28 cellular contexts compared by ENCODE assay signal in genomic region chr18:1229634-1230033, GRCh38.
"Had no signal": no experiment of that assay in that cellular context is flagged by ENCODE, and none has a peak within 500 bp of the region (broad histone marks: within the 10 kb centered on the region; RNA-seq: fewer than 3 reads in every experiment).

No MANE protein-coding gene starts in this region.

- H3K4me3 ChIP-seq: stomach, suprapubic skin, testis, thoracic aorta, thyroid gland, tibial artery, tibial nerve, transverse colon, upper lobe of left lung, upper lobe of right lung, uterus, vagina had no signal

- H3K4me3 Mint-ChIP-seq: stimulated activated effector memory CD8-positive, alpha-beta T cell treated with anti-CD3 and anti-CD28 coated beads, Interleukin-12 subunit alpha, Interleukin-12 subunit beta, amount 100 ng/mL, for 72 hours; stimulated activated memory B cell treated with anti-CD40 and anti-IgM and Interleukin-4, amounts not matched to agents 10 μg/mL and 1 μg/mL and 100 μg/mL, for 72 hours; stimulated activated naive B cell treated with anti-CD40 and anti-IgM and Interleukin-4, amounts not matched to agents 10 μg/mL and 1 μg/mL and 100 μg/mL, for 72 hours; stimulated activated naive CD8-positive, alpha-beta T cell treated with anti-CD3 and anti-CD28 coated beads, Interleukin-15, amount 100 ng/mL, for 72 hours; stimulated activated naive CD8-positive, alpha-beta T cell treated with anti-CD3 and anti-CD28 coated beads, Interleukin-15, Interleukin-2, amounts not matched to agents 100 ng/mL and 50 ng/mL, for 24 hours; type B pancreatic cell had no signal

- DNase-seq: stimulated activated CD4-positive, alpha-beta T cell treated with anti-CD3 and anti-CD28 coated beads, Interleukin-2, amount 100 ng/mL, for 48 hours; stimulated activated CD4-positive, alpha-beta T cell treated with anti-CD3 and anti-CD28 coated beads, Interleukin-4, amount 100 ng/mL, for 1 hour; stimulated activated CD4-positive, alpha-beta T cell treated with anti-CD3 and anti-CD28 coated beads, Interleukin-4, amount 100 ng/mL, for 24 hours; stimulated activated CD4-positive, alpha-beta T cell treated with anti-CD3 and anti-CD28 coated beads, Interleukin-4, amount 100 ng/mL, for 4 hours; stimulated activated CD8-positive, alpha-beta memory T cell treated with anti-CD3 and anti-CD28 coated beads, Interleukin-4, amount 100 ng/mL, for 48 hours; stimulated activated naive B cell treated with anti-CD40 and anti-IgM and Interleukin-4, amounts not matched to agents 10 μg/mL and 1 μg/mL and 100 μg/mL, for 72 hours; stimulated activated naive CD4-positive, alpha-beta T cell; stimulated activated naive CD4-positive, alpha-beta T cell treated with Interleukin-2 at 50 U/mL for 16 hours; stimulated activated naive CD8-positive, alpha-beta T cell treated with anti-CD3 and anti-CD28 coated beads, Interleukin-15, amount 100 ng/mL, for 72 hours; stimulated activated naive CD8-positive, alpha-beta T cell treated with anti-CD3 and anti-CD28 coated beads, Interleukin-15, Interleukin-2, amounts not matched to agents 100 U/mL and 50 U/mL, for 24 hours; stomach; substantia nigra; testis; thyroid gland; tibial artery; transverse colon; upper lobe of left lung; upper lobe of right lung; uterus had no signal

- H3K4me1 Mint-ChIP-seq: stimulated activated effector memory CD8-positive, alpha-beta T cell treated with anti-CD3 and anti-CD28 coated beads, Interleukin-12 subunit alpha, Interleukin-12 subunit beta, amount 100 ng/mL, for 72 hours; stimulated activated memory B cell treated with anti-CD40 and anti-IgM and Interleukin-4, amounts not matched to agents 10 μg/mL and 1 μg/mL and 100 μg/mL, for 72 hours; stimulated activated naive B cell treated with anti-CD40 and anti-IgM and Interleukin-4, amounts not matched to agents 10 μg/mL and 1 μg/mL and 100 μg/mL, for 72 hours; stimulated activated naive CD8-positive, alpha-beta T cell treated with anti-CD3 and anti-CD28 coated beads, Interleukin-15, amount 100 ng/mL, for 72 hours had no signal

- H3K27me3 ChIP-seq: stomach, suprapubic skin, testis, thyroid gland, tibial artery, tibial nerve, transverse colon, upper lobe of left lung, upper lobe of right lung, uterus, vagina had no signal

- H3K36me3 ChIP-seq: stomach, suprapubic skin, thoracic aorta, thyroid gland, tibial artery, tibial nerve, transverse colon, upper lobe of left lung, upper lobe of right lung, uterus, vagina had no signal

- ATAC-seq: stimulated activated effector memory CD8-positive, alpha-beta T cell treated with anti-CD3 and anti-CD28 coated beads, Interleukin-12 subunit alpha, Interleukin-12 subunit beta, amount 100 ng/mL, for 72 hours; stimulated activated memory B cell treated with anti-CD40 and anti-IgM and Interleukin-4, amounts not matched to agents 10 μg/mL and 1 μg/mL and 100 μg/mL, for 72 hours; stimulated activated naive B cell treated with anti-CD40 and anti-IgM and Interleukin-4, amounts not matched to agents 10 μg/mL and 1 μg/mL and 100 μg/mL, for 72 hours; stimulated activated naive CD8-positive, alpha-beta T cell treated with anti-CD3 and anti-CD28 coated beads, Interleukin-15, amount 100 ng/mL, for 72 hours; stimulated activated naive CD8-positive, alpha-beta T cell treated with anti-CD3 and anti-CD28 coated beads, Interleukin-15, Interleukin-2, amounts not matched to agents 100 U/mL and 50 U/mL, for 24 hours; upper lobe of right lung had no signal

- H3K36me3 Mint-ChIP-seq: stimulated activated effector memory CD8-positive, alpha-beta T cell treated with anti-CD3 and anti-CD28 coated beads, Interleukin-12 subunit alpha, Interleukin-12 subunit beta, amount 100 ng/mL, for 72 hours; stimulated activated memory B cell treated with anti-CD40 and anti-IgM and Interleukin-4, amounts not matched to agents 10 μg/mL and 1 μg/mL and 100 μg/mL, for 72 hours; stimulated activated naive B cell treated with anti-CD40 and anti-IgM and Interleukin-4, amounts not matched to agents 10 μg/mL and 1 μg/mL and 100 μg/mL, for 72 hours; type B pancreatic cell had no signal

- H3K9me3 ChIP-seq: testis, thyroid gland, uterus, vagina had no signal

- H3K4me1 ChIP-seq: stomach, suprapubic skin, testis, thyroid gland, tibial artery, tibial nerve, transverse colon, upper lobe of left lung, upper lobe of right lung, uterus, vagina had no signal

- H3K27ac Mint-ChIP-seq: stimulated activated effector memory CD8-positive, alpha-beta T cell treated with anti-CD3 and anti-CD28 coated beads, Interleukin-12 subunit alpha, Interleukin-12 subunit beta, amount 100 ng/mL, for 72 hours; stimulated activated memory B cell treated with anti-CD40 and anti-IgM and Interleukin-4, amounts not matched to agents 10 μg/mL and 1 μg/mL and 100 μg/mL, for 72 hours; stimulated activated naive B cell treated with anti-CD40 and anti-IgM and Interleukin-4, amounts not matched to agents 10 μg/mL and 1 μg/mL and 100 μg/mL, for 72 hours; stimulated activated naive CD8-positive, alpha-beta T cell treated with anti-CD3 and anti-CD28 coated beads, Interleukin-15, amount 100 ng/mL, for 72 hours; stimulated activated naive CD8-positive, alpha-beta T cell treated with anti-CD3 and anti-CD28 coated beads, Interleukin-15, Interleukin-2, amounts not matched to agents 100 ng/mL and 50 ng/mL, for 24 hours; type B pancreatic cell had no signal

- FAIRE-seq: urothelium cell line had no signal

- H3K27me3 Mint-ChIP-seq: stimulated activated memory B cell treated with anti-CD40 and anti-IgM and Interleukin-4, amounts not matched to agents 10 μg/mL and 1 μg/mL and 100 μg/mL, for 72 hours; stimulated activated naive B cell treated with anti-CD40 and anti-IgM and Interleukin-4, amounts not matched to agents 10 μg/mL and 1 μg/mL and 100 μg/mL, for 72 hours; stimulated activated naive CD8-positive, alpha-beta T cell treated with anti-CD3 and anti-CD28 coated beads, Interleukin-15, amount 100 ng/mL, for 72 hours; stimulated activated naive CD8-positive, alpha-beta T cell treated with anti-CD3 and anti-CD28 coated beads, Interleukin-15, Interleukin-2, amounts not matched to agents 100 ng/mL and 50 ng/mL, for 24 hours; type B pancreatic cell had no signal

- H3K27ac ChIP-seq: stomach, suprapubic skin, testis, thoracic aorta, thyroid gland, tibial artery, tibial nerve, transverse colon, upper lobe of left lung, upper lobe of right lung, uterus, vagina had no signal
